Comparison of ENCODE assay signal across 1 cellular context in the genomic region with DNA sequence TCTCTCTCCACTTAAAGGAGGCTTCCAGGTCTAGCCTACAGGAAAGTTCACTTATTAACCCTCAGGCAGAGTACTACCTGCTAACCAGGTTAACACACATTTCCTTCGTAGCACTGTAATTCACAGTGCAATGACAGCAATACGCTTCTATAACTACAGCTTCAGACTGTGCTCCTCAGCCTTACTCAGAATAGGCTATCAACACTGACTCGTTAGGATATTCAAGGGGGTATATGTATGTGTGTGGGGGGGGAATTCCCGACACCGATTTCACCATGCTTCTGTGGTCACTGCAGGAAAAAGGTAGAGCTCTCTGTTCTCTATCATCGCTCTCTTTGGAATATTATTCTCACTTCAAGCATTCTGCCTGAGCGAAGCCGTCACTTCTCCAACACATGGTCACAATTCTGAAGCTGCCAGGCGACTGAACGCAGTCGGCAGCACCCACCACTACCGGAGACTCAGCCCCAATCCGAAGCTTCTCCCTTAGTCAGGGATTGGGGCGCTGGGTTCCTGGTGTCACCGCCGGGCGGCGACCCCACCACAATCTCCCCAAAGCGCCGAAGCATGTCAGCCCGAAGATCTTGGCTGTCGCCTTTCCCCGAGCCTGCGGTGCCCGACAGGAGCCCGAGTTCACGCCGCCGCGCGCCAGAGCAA.
TF ChIP-seq lines count a peak whose summit lies in the region.

No MANE protein-coding gene starts in this region.

TF ChIP-seq in HepG2, 621 proteins besides CTCF, POLR2A, EP300 and RAD21 (continues in another document):
- TF ChIP-seq, protein P1, sequence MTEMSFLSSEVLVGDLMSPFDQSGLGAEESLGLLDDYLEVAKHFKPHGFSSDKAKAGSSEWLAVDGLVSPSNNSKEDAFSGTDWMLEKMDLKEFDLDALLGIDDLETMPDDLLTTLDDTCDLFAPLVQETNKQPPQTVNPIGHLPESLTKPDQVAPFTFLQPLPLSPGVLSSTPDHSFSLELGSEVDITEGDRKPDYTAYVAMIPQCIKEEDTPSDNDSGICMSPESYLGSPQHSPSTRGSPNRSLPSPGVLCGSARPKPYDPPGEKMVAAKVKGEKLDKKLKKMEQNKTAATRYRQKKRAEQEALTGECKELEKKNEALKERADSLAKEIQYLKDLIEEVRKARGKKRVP (CRISPR knock-in tag; IDR thresholded peaks at IDR 0.05) = 0 out of 4 replicates have a peak, but pooled peaks of 1 of the 2 experiments have one; percentile 35
- TF ChIP-seq PHF21A (CRISPR knock-in tag; IDR thresholded peaks at IDR 0.05) (0 out of 2 replicates have a peak, but pooled peaks have one; percentile 8), KDM2A (CRISPR knock-in tag; IDR thresholded peaks at IDR 0.05; ENCODE audit: borderline replicate concordance, low read depth) (no peak), ZNF891 (CRISPR knock-in tag; IDR thresholded peaks at IDR 0.05) (0 out of 2 replicates have a peak, but pooled peaks have one; percentile 91), ZNF572 (CRISPR knock-in tag; IDR thresholded peaks at IDR 0.05) (peak; percentile 93; the same call in 1 of the 2 replicates), IKZF4 (CRISPR knock-in tag; IDR thresholded peaks at IDR 0.05; ENCODE audit: borderline replicate concordance, low read depth, not compliant biosample characterization) (no peak), CREB1 (IDR thresholded peaks at IDR 0.05) (no peak), CREB1 (CRISPR knock-in tag; IDR thresholded peaks at IDR 0.05) (peak; percentile 15; the same call in 1 of the 2 replicates), ZNF343 (CRISPR knock-in tag; IDR thresholded peaks at IDR 0.05) (0 out of 2 replicates have a peak, but pooled peaks have one; percentile 34), ZNF589 (CRISPR knock-in tag; conservative IDR thresholded peaks at IDR 0.05) (peak; percentile 41; the same call in 1 of the 2 replicates), JUN (CRISPR knock-in tag; IDR thresholded peaks at IDR 0.05) (0 out of 2 replicates have a peak, but pooled peaks have one; percentile 7), HNRNPL (IDR thresholded peaks at IDR 0.05; ENCODE audit: low read depth, low read length) (no peak), MEIS2 (CRISPR knock-in tag; IDR thresholded peaks at IDR 0.05) (0 out of 2 replicates have a peak, but pooled peaks have one; percentile 4), ZNF484 (CRISPR knock-in tag; IDR thresholded peaks at IDR 0.05; ENCODE audit: borderline replicate concordance, low read depth) (0 out of 2 replicates have a peak, but pooled peaks have one; percentile 50), KLF15 (CRISPR knock-in tag; IDR thresholded peaks at IDR 0.05; ENCODE audit: borderline replicate concordance) (0 out of 2 replicates have a peak, but pooled peaks have one; percentile 21), ZNF260 (CRISPR knock-in tag; IDR thresholded peaks at IDR 0.05; ENCODE audit: borderline replicate concordance, low read depth) (no peak), ZNF724P (CRISPR knock-in tag; IDR thresholded peaks at IDR 0.05; ENCODE audit: borderline replicate concordance) (peak; percentile 50; the same call in 1 of the 2 replicates), ZNF781 (CRISPR knock-in tag; IDR thresholded peaks at IDR 0.05; ENCODE audit: borderline replicate concordance, not compliant biosample characterization) (peak; percentile 5), MBD4 (IDR thresholded peaks at IDR 0.05; ENCODE audit: borderline replicate concordance, low read length) (no peak), NRL (CRISPR knock-in tag; IDR thresholded peaks at IDR 0.05; ENCODE audit: borderline replicate concordance) (0 out of 2 replicates have a peak, but pooled peaks have one; percentile 86), REL (CRISPR knock-in tag; conservative IDR thresholded peaks at IDR 0.05) (0 out of 2 replicates have a peak, but pooled peaks have one; percentile 33), ZNF317 (CRISPR knock-in tag; IDR thresholded peaks at IDR 0.05) (0 out of 2 replicates have a peak, but pooled peaks have one; percentile 15), ZNF547 (CRISPR knock-in tag; IDR thresholded peaks at IDR 0.05) (no peak)
- TF ChIP-seq, protein P2, sequence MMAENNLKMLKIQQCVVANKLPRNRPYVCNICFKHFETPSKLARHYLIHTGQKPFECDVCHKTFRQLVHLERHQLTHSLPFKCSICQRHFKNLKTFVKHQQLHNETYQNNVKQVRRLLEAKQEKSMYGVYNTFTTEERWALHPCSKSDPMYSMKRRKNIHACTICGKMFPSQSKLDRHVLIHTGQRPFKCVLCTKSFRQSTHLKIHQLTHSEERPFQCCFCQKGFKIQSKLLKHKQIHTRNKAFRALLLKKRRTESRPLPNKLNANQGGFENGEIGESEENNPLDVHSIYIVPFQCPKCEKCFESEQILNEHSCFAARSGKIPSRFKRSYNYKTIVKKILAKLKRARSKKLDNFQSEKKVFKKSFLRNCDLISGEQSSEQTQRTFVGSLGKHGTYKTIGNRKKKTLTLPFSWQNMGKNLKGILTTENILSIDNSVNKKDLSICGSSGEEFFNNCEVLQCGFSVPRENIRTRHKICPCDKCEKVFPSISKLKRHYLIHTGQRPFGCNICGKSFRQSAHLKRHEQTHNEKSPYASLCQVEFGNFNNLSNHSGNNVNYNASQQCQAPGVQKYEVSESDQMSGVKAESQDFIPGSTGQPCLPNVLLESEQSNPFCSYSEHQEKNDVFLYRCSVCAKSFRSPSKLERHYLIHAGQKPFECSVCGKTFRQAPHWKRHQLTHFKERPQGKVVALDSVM (CRISPR knock-in tag; IDR thresholded peaks at IDR 0.05) = no peak
- TF ChIP-seq, protein P3, sequence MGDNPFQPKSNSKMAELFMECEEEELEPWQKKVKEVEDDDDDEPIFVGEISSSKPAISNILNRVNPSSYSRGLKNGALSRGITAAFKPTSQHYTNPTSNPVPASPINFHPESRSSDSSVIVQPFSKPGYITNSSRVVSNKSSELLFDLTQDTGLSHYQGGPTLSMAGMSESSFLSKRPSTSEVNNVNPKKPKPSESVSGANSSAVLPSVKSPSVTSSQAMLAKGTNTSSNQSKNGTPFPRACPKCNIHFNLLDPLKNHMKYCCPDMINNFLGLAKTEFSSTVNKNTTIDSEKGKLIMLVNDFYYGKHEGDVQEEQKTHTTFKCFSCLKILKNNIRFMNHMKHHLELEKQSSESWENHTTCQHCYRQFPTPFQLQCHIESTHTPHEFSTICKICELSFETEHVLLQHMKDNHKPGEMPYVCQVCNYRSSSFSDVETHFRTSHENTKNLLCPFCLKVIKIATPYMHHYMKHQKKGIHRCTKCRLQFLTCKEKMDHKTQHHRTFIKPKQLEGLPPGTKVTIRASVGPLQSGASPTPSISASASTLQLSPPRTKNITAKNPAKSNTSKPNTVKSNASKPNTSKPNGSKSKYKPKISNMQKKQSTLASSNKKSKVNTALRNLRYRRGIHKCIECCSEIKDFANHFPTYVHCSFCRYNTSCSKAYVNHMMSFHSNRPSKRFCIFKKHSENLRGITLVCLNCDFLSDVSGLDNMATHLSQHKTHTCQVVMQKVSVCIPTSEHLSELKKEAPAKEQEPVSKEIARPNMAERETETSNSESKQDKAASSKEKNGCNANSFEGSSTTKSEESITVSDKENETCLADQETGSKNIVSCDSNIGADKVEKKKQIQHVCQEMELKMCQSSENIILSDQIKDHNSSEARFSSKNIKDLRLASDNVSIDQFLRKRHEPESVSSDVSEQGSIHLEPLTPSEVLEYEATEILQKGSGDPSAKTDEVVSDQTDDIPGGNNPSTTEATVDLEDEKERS (CRISPR knock-in tag; IDR thresholded peaks at IDR 0.05) = peak; percentile 20; the same call in 1 of the 2 replicates
- TF ChIP-seq, protein P4, sequence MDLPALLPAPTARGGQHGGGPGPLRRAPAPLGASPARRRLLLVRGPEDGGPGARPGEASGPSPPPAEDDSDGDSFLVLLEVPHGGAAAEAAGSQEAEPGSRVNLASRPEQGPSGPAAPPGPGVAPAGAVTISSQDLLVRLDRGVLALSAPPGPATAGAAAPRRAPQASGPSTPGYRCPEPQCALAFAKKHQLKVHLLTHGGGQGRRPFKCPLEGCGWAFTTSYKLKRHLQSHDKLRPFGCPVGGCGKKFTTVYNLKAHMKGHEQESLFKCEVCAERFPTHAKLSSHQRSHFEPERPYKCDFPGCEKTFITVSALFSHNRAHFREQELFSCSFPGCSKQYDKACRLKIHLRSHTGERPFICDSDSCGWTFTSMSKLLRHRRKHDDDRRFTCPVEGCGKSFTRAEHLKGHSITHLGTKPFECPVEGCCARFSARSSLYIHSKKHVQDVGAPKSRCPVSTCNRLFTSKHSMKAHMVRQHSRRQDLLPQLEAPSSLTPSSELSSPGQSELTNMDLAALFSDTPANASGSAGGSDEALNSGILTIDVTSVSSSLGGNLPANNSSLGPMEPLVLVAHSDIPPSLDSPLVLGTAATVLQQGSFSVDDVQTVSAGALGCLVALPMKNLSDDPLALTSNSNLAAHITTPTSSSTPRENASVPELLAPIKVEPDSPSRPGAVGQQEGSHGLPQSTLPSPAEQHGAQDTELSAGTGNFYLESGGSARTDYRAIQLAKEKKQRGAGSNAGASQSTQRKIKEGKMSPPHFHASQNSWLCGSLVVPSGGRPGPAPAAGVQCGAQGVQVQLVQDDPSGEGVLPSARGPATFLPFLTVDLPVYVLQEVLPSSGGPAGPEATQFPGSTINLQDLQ (CRISPR knock-in tag; IDR thresholded peaks at IDR 0.05) = 0 out of 2 replicates have a peak, but pooled peaks have one; percentile 68
- TF ChIP-seq, protein P5, sequence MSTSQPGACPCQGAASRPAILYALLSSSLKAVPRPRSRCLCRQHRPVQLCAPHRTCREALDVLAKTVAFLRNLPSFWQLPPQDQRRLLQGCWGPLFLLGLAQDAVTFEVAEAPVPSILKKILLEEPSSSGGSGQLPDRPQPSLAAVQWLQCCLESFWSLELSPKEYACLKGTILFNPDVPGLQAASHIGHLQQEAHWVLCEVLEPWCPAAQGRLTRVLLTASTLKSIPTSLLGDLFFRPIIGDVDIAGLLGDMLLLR (CRISPR knock-in tag; IDR thresholded peaks at IDR 0.05) = peak; percentile 75
- TF ChIP-seq, protein P6, sequence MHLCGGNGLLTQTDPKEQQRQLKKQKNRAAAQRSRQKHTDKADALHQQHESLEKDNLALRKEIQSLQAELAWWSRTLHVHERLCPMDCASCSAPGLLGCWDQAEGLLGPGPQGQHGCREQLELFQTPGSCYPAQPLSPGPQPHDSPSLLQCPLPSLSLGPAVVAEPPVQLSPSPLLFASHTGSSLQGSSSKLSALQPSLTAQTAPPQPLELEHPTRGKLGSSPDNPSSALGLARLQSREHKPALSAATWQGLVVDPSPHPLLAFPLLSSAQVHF (CRISPR knock-in tag; IDR thresholded peaks at IDR 0.05) = peak; percentile 57; the same call in 1 of the 2 replicates
- TF ChIP-seq, protein P7, sequence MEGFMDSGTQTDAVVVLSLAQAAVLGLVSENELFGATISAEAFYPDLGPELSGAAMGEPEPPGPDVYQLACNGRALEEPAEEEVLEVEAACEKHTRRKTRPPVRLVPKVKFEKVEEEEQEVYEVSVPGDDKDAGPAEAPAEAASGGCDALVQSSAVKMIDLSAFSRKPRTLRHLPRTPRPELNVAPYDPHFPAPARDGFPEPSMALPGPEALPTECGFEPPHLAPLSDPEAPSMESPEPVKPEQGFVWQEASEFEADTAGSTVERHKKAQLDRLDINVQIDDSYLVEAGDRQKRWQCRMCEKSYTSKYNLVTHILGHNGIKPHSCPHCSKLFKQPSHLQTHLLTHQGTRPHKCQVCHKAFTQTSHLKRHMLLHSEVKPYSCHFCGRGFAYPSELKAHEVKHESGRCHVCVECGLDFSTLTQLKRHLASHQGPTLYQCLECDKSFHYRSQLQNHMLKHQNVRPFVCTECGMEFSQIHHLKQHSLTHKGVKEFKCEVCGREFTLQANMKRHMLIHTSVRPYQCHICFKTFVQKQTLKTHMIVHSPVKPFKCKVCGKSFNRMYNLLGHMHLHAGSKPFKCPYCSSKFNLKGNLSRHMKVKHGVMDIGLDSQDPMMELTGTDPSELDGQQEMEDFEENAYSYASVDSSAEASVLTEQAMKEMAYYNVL (CRISPR knock-in tag; IDR thresholded peaks at IDR 0.05; ENCODE audit: borderline replicate concordance) = peak; percentile 12; the same call in 1 of the 2 replicates
- TF ChIP-seq, protein P8, sequence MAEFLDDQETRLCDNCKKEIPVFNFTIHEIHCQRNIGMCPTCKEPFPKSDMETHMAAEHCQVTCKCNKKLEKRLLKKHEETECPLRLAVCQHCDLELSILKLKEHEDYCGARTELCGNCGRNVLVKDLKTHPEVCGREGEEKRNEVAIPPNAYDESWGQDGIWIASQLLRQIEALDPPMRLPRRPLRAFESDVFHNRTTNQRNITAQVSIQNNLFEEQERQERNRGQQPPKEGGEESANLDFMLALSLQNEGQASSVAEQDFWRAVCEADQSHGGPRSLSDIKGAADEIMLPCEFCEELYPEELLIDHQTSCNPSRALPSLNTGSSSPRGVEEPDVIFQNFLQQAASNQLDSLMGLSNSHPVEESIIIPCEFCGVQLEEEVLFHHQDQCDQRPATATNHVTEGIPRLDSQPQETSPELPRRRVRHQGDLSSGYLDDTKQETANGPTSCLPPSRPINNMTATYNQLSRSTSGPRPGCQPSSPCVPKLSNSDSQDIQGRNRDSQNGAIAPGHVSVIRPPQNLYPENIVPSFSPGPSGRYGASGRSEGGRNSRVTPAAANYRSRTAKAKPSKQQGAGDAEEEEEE (CRISPR knock-in tag; IDR thresholded peaks at IDR 0.05; ENCODE audit: borderline replicate concordance) = 0 out of 2 replicates have a peak, but pooled peaks have one; percentile 8
- TF ChIP-seq, protein P9, sequence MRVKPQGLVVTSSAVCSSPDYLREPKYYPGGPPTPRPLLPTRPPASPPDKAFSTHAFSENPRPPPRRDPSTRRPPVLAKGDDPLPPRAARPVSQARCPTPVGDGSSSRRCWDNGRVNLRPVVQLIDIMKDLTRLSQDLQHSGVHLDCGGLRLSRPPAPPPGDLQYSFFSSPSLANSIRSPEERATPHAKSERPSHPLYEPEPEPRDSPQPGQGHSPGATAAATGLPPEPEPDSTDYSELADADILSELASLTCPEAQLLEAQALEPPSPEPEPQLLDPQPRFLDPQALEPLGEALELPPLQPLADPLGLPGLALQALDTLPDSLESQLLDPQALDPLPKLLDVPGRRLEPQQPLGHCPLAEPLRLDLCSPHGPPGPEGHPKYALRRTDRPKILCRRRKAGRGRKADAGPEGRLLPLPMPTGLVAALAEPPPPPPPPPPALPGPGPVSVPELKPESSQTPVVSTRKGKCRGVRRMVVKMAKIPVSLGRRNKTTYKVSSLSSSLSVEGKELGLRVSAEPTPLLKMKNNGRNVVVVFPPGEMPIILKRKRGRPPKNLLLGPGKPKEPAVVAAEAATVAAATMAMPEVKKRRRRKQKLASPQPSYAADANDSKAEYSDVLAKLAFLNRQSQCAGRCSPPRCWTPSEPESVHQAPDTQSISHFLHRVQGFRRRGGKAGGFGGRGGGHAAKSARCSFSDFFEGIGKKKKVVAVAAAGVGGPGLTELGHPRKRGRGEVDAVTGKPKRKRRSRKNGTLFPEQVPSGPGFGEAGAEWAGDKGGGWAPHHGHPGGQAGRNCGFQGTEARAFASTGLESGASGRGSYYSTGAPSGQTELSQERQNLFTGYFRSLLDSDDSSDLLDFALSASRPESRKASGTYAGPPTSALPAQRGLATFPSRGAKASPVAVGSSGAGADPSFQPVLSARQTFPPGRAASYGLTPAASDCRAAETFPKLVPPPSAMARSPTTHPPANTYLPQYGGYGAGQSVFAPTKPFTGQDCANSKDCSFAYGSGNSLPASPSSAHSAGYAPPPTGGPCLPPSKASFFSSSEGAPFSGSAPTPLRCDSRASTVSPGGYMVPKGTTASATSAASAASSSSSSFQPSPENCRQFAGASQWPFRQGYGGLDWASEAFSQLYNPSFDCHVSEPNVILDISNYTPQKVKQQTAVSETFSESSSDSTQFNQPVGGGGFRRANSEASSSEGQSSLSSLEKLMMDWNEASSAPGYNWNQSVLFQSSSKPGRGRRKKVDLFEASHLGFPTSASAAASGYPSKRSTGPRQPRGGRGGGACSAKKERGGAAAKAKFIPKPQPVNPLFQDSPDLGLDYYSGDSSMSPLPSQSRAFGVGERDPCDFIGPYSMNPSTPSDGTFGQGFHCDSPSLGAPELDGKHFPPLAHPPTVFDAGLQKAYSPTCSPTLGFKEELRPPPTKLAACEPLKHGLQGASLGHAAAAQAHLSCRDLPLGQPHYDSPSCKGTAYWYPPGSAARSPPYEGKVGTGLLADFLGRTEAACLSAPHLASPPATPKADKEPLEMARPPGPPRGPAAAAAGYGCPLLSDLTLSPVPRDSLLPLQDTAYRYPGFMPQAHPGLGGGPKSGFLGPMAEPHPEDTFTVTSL (CRISPR knock-in tag; IDR thresholded peaks at IDR 0.05; ENCODE audit: borderline replicate concordance) = 0 out of 2 replicates have a peak, but pooled peaks have one; percentile 7
